Comparison of ENCODE assay signal across 23 cellular contexts in genomic region chr11:115162919-115163318, GRCh38.
"Had no signal": no experiment of that assay in that cellular context is flagged by ENCODE, and none has a peak within 500 bp of the region (broad histone marks: within the 10 kb centered on the region; RNA-seq: fewer than 3 reads in every experiment).

No MANE protein-coding gene starts in this region.

- H3K27ac Mint-ChIP-seq: activated CD8-positive, alpha-beta T cell treated with anti-CD3 and anti-CD28 coated beads for 36 hours; activated naive CD8-positive, alpha-beta T cell treated with anti-CD3 and anti-CD28 coated beads, Interleukin-2, amount 50 U/mL, for 24 hours; T-helper 1 cell treated with Interleukin-12 subunit alpha and Interleukin-12 subunit beta and Interleukin-4 antibody, amounts not matched to agents 30 μg/mL and 1 μg/mL, for 36 hours had no signal

- H3K36me3 Mint-ChIP-seq: activated naive CD4-positive, alpha-beta T cell treated with anti-CD3 and anti-CD28 coated beads, Interleukin-2, amount 50 U/mL, for 72 hours had no signal

- DNase-seq: activated CD4-positive, alpha-beta T cell treated with anti-CD3 and anti-CD28 coated beads for 4 hours; activated CD8-positive, alpha-beta memory T cell treated with anti-CD3 and anti-CD28 coated beads, Interleukin-2, amount 50 U/mL, for 4 hours; activated CD8-positive, alpha-beta T cell treated with anti-CD3 and anti-CD28 coated beads for 36 hours; activated effector memory CD4-positive, alpha-beta T cell treated with anti-CD3 and anti-CD28 coated beads, Interleukin-2, amount 50 U/mL, for 16 hours; activated naive CD4-positive, alpha-beta T cell treated with Interleukin-2 at 50 U/mL for 16 hours; activated naive CD8-positive, alpha-beta T cell treated with anti-CD3 and anti-CD28 coated beads, Interleukin-2, amount 50 U/mL, for 24 hours; activated T-cell treated with anti-CD3 and anti-CD28 coated beads, Interleukin-2, amount 50 U/mL, for 1 hour; amygdala; central memory CD4-positive, alpha-beta T cell; Kasumi-1; KBM-7; NCI-H1092; NCI-H1436; NCI-H1694 treated with DMSO at 0.1 percent for 48 hours; NCI-H2029 treated with DMSO at 0.1 percent for 48 hours; NCI-H446; NCI-H524; Peyer's patch; SHP77 treated with DMSO at 0.1 percent for 48 hours had no signal

- H3K27me3 ChIP-seq: Peyer's patch had no signal

- H3K4me1 Mint-ChIP-seq: activated naive CD8-positive, alpha-beta T cell treated with anti-CD3 and anti-CD28 coated beads, Interleukin-2, amount 50 U/mL, for 24 hours had no signal

- H3K36me3 ChIP-seq: Peyer's patch had no signal

- H3K9me3 ChIP-seq: Peyer's patch had no signal

- ATAC-seq: activated CD4-positive, CD25-positive, alpha-beta regulatory T cell treated with anti-CD3 and anti-CD28 coated beads, Interleukin-2, amount 50 U/mL, for 24 hours; activated CD8-positive, alpha-beta T cell treated with anti-CD3 and anti-CD28 coated beads for 36 hours; activated naive CD4-positive, alpha-beta T cell treated with anti-CD3 and anti-CD28 coated beads, Interleukin-2, amount 50 U/mL, for 72 hours; activated naive CD8-positive, alpha-beta T cell treated with anti-CD3 and anti-CD28 coated beads, Interleukin-2, amount 50 U/mL, for 24 hours had no signal

- H3K4me1 ChIP-seq: Peyer's patch had no signal

- H3K9me3 Mint-ChIP-seq: activated CD8-positive, alpha-beta T cell treated with anti-CD3 and anti-CD28 coated beads for 36 hours; activated naive CD4-positive, alpha-beta T cell treated with anti-CD3 and anti-CD28 coated beads, Interleukin-2, amount 50 U/mL, for 72 hours; activated naive CD8-positive, alpha-beta T cell treated with anti-CD3 and anti-CD28 coated beads, Interleukin-2, amount 50 U/mL, for 24 hours; T-helper 1 cell treated with Interleukin-12 subunit alpha and Interleukin-12 subunit beta and Interleukin-4 antibody, amounts not matched to agents 30 μg/mL and 1 μg/mL, for 36 hours had no signal

- H3K27me3 Mint-ChIP-seq: activated naive CD8-positive, alpha-beta T cell treated with anti-CD3 and anti-CD28 coated beads, Interleukin-2, amount 50 U/mL, for 24 hours had no signal

- H3K4me3 ChIP-seq: Peyer's patch had no signal

- H3K27ac ChIP-seq: Peyer's patch, RWPE1 had no signal

- H3K4me3 Mint-ChIP-seq: activated CD8-positive, alpha-beta T cell treated with anti-CD3 and anti-CD28 coated beads for 36 hours; activated naive CD8-positive, alpha-beta T cell treated with anti-CD3 and anti-CD28 coated beads, Interleukin-2, amount 50 U/mL, for 24 hours; T-helper 1 cell treated with Interleukin-12 subunit alpha and Interleukin-12 subunit beta and Interleukin-4 antibody, amounts not matched to agents 30 μg/mL and 1 μg/mL, for 36 hours had no signal
